Comparison of ENCODE assay signal across 8 cellular contexts in the genomic region with DNA sequence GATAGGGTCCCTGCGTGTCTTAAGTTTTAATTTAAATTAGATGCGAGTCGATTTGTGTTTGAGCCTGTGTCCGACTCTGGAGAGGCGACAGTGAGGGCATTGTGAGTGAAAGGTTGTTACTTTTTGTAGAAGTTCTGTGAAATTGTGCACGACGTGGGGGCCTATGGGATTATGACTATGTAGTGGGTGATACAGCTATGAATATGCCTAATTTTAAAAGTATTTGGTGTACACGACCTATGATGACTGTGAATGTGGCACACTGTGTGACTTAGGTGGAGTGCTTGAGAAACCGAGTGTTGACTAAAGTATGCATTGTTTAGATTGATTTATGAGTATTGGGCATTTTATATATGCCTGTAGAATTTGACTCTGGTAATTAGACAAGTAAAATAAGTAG. TPM values are rescaled to one million over a fixed set of nuclear protein-coding genes. Genes with fewer than 3 reads are reported as not detected.
DNase-seq lines count a peak whose midpoint lies in the region; ATAC-seq and TF ChIP-seq lines count a peak whose summit lies in the region.

No MANE protein-coding gene starts in this region.

- H3K27me3 ChIP-seq in SJSA1 (replicated peaks): no peaks in the 10 kb centered on the region

- H3K9me3 ChIP-seq in SJSA1 (replicated peaks): peaks cover 13% of the 10 kb centered on the region

- peaks cover 22% of the 10 kb centered on the region for H3K36me3 ChIP-seq in SJSA1

- no peak for ATAC-seq in GM21737 (IDR thresholded peaks at IDR 0.05; ENCODE audit: unreplicated experiment)

- TF ChIP-seq CTCF in GM12875 (IDR thresholded peaks at IDR 0.05; ENCODE audit: borderline replicate concordance, insufficient read depth, low read depth, low read length) (no peak), fibroblast of villous mesenchyme (IDR thresholded peaks at IDR 0.05; ENCODE audit: insufficient read depth, low read depth, low read length) (no peak)

- no peaks in the 10 kb centered on the region for H3K4me1 ChIP-seq in SJSA1 (replicated peaks)

- H3K4me3 ChIP-seq in GM12875 (ENCODE audit: low read depth, low read length) (peak overlapping the region; percentile 63), SJSA1 (peak overlapping the region; percentile 71), fibroblast of villous mesenchyme (ENCODE audit: low read depth, low read length) (peak overlapping the region; percentile 84), skeletal muscle cell (ENCODE audit: low read depth, low read length) (peak overlapping the region; percentile 92)

- no peak overlapping the region for H3K27ac ChIP-seq in SJSA1

- DNase-seq in SJSA1 (ENCODE audit: low read depth in 1 of 2, low spot score in 2 of 2): no peak
- DNase-seq in fibroblast of villous mesenchyme (ENCODE audit: low read depth): no peak
- DNase-seq in skeletal muscle cell (ENCODE audit: low read depth): no peak
- DNase-seq in NCI-H1930 (lab: John Stamatoyannopoulos, UW): no peak
- DNase-seq in COLO668 (lab: John Stamatoyannopoulos, UW; ENCODE audit: unreplicated experiment): no peak
- no peak for DNase-seq in NCI-H748 (lab: John Stamatoyannopoulos, UW; ENCODE audit: unreplicated experiment)

RNA-seq across cellular contexts. Expression of a gene that starts 0.6 kb away (rescaled TPM):
- 1.5 and 3.4 TPM in 2 replicates for total RNA-seq in SJSA1 (2014; rRNA removed; shearing (Covaris generic))
- total RNA-seq in fibroblast of villous mesenchyme: 4.2 and 8.2 TPM in 2 replicates

RNA-seq across cellular contexts. Expression of a gene that starts 21.4 kb away (rescaled TPM):
- 3.1 and 11.2 TPM in 2 replicates for total RNA-seq in SJSA1 (2014; rRNA removed; shearing (Covaris generic))
- total RNA-seq in fibroblast of villous mesenchyme: 10.3 and 13.4 TPM in 2 replicates
